Comparison of ENCODE assay signal across 9 cellular contexts in the genomic region with DNA sequence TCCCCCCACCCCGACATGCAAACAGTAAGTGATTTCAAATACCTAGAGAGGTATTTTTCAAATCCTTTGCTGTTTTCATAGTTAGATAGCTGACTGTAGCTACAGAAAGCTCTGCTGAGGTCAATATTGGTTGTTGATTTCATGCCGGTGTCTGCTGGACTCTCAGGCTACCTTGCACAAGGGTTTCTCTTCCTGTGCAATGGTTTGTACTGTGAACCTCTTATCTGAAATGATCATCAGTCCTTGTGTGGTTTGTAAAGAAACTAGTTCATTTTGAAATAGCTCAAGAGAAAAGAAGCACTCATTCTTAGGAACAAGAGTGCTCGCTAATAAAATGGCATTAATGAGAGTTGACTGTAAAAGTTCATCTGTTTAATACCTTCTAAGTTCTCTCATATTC. TPM values are rescaled to one million over a fixed set of nuclear protein-coding genes. Genes with fewer than 3 reads are reported as not detected.
DNase-seq lines count a peak whose midpoint lies in the region; ATAC-seq and TF ChIP-seq lines count a peak whose summit lies in the region.
"Had no signal": no experiment of that assay in that cellular context is flagged by ENCODE, and none has a peak within 500 bp of the region (broad histone marks: within the 10 kb centered on the region; RNA-seq: fewer than 3 reads in every experiment).

No MANE protein-coding gene starts in this region.

- CTCF ChIA-PET in PC-9 (lab: Charles Lee) = no interaction called here

- H3K4me1 Mint-ChIP-seq in activated T-cell treated with anti-CD3 and anti-CD28 coated beads, Interleukin-2, amount 50 U/mL, for 4 hours (ENCODE audit: low read depth) = peaks cover 56% of the 10 kb centered on the region
- H3K4me1 Mint-ChIP-seq in stimulated activated naive CD8-positive, alpha-beta T cell treated with anti-CD3 and anti-CD28 coated beads, Interleukin-15, amount 100 ng/mL, for 72 hours = peaks cover 57% of the 10 kb centered on the region

- 27 to 52% (median 44%) methylated on average over 3 of the region's 3 CpGs for WGBS in stomach, 5 donors

- peak overlapping the region in 1 of 2 donors; percentile 76 for H3K27ac Mint-ChIP-seq in stimulated activated naive CD8-positive, alpha-beta T cell treated with anti-CD3 and anti-CD28 coated beads, Interleukin-15, amount 100 ng/mL, for 72 hours

- H3K27me3 Mint-ChIP-seq in activated T-cell treated with anti-CD3 and anti-CD28 coated beads, Interleukin-2, amount 50 U/mL, for 4 hours (ENCODE audit: low read depth) = no peaks in the 10 kb centered on the region
- H3K27me3 Mint-ChIP-seq in stimulated activated naive CD8-positive, alpha-beta T cell treated with anti-CD3 and anti-CD28 coated beads, Interleukin-15, amount 100 ng/mL, for 72 hours = no peaks in the 10 kb centered on the region

- H3K36me3 Mint-ChIP-seq in activated T-cell treated with anti-CD3 and anti-CD28 coated beads, Interleukin-2, amount 50 U/mL, for 4 hours (ENCODE audit: insufficient read depth) = no peaks in the 10 kb centered on the region

- no peak for TF ChIP-seq POLR2A in stomach (IDR thresholded peaks at IDR 0.05)

- ATAC-seq in activated T-cell treated with anti-CD3 and anti-CD28 coated beads, Interleukin-2, amount 50 U/mL, for 4 hours = no peak
- no peak for ATAC-seq in stimulated activated naive CD8-positive, alpha-beta T cell treated with anti-CD3 and anti-CD28 coated beads, Interleukin-15, amount 100 ng/mL, for 72 hours
- ATAC-seq in HG03045 (IDR thresholded peaks at IDR 0.05; ENCODE audit: unreplicated experiment) = no peak

- no peak for TF ChIP-seq EP300 in stomach (IDR thresholded peaks at IDR 0.05)

- peak overlapping the region; percentile 84 for H3K4me3 Mint-ChIP-seq in activated T-cell treated with anti-CD3 and anti-CD28 coated beads, Interleukin-2, amount 50 U/mL, for 4 hours
- peak overlapping the region; percentile 48 to 83 for H3K4me3 Mint-ChIP-seq in stimulated activated naive CD8-positive, alpha-beta T cell treated with anti-CD3 and anti-CD28 coated beads, Interleukin-15, amount 100 ng/mL, for 72 hours

- POLR2A ChIA-PET in PC-9 (lab: Charles Lee; ENCODE audit: unreplicated experiment) = interaction anchor here (0.6 kb wide), 2 partner anchors 620 to 631 kb away, joined by 6 to 8 read pairs; no protein-coding TSS in a partner anchor

- no peak for DNase-seq in activated T-cell treated with anti-CD3 and anti-CD28 coated beads, Interleukin-2, amount 50 U/mL, for 4 hours
- DNase-seq in activated T-cell treated with anti-CD3 and anti-CD28 coated beads for 4 hours (no peak), PC-9 (peak in 1 of 2 experiments; percentile 71), BE2C (no peak), stomach (no peak)
- DNase-seq in stimulated activated naive CD8-positive, alpha-beta T cell treated with anti-CD3 and anti-CD28 coated beads, Interleukin-15, amount 100 ng/mL, for 72 hours = no peak
- DNase-seq: HCEC 1CT had no signal

- H3K36me3 ChIP-seq in PC-9 (ENCODE audit: low read depth) = no peaks in the 10 kb centered on the region
- no peaks in the 10 kb centered on the region for H3K36me3 ChIP-seq in duodenal mucosa (ENCODE audit: control insufficient read depth in 1 of 2, insufficient read depth in 2 of 2, low read length in 2 of 2)
- no peaks in the 10 kb centered on the region for H3K36me3 ChIP-seq in BE2C
- H3K36me3 ChIP-seq in stomach = no peaks in the 10 kb centered on the region

- H3K27me3 ChIP-seq in PC-9 (ENCODE audit: insufficient read depth, low read depth) = no peaks in the 10 kb centered on the region
- no peaks in the 10 kb centered on the region for H3K27me3 ChIP-seq in duodenal mucosa (ENCODE audit: control insufficient read depth in 1 of 2, insufficient read depth in 2 of 2, low read length in 2 of 2)
- H3K27me3 ChIP-seq in BE2C = 0 out of 2 replicates have a peak, but pooled peaks cover 3% of the 10 kb centered on the region
- peaks cover 0 to 5% (median 0%) of the 10 kb centered on the region in 3 donors for H3K27me3 ChIP-seq in stomach

- peaks cover 55% of the 10 kb centered on the region for H3K79me2 ChIP-seq in PC-9 (ENCODE audit: low read depth)

- no peak overlapping the region for H2AFZ ChIP-seq in PC-9

- H3K9me3 ChIP-seq in PC-9 (ENCODE audit: insufficient read depth, low read depth) (no peaks in the 10 kb centered on the region), duodenal mucosa (ENCODE audit: control insufficient read depth in 1 of 2, low read length in 2 of 2) (no peaks in the 10 kb centered on the region), BE2C (no peaks in the 10 kb centered on the region), stomach (no peaks in the 10 kb centered on the region)

- no peaks in the 10 kb centered on the region for H3K9me3 Mint-ChIP-seq in activated T-cell treated with anti-CD3 and anti-CD28 coated beads, Interleukin-2, amount 50 U/mL, for 4 hours
- H3K9me3 Mint-ChIP-seq in stimulated activated naive CD8-positive, alpha-beta T cell treated with anti-CD3 and anti-CD28 coated beads, Interleukin-15, amount 100 ng/mL, for 72 hours = no peaks in the 10 kb centered on the region

- H3K4me2 ChIP-seq in PC-9 = peak overlapping the region; percentile 90

- no peak for TF ChIP-seq CTCF in PC-9 (conservative IDR thresholded peaks at IDR 0.05)
- TF ChIP-seq CTCF in BE2C (IDR thresholded peaks at IDR 0.05; ENCODE audit: low read depth, low read length) = no peak
- no peak for TF ChIP-seq CTCF in stomach (IDR thresholded peaks at IDR 0.05)

- intact Hi-C loops in PC-9 (cut with micrococcal nuclease; ENCODE audit: unreplicated experiment) = no loop called here
- intact Hi-C loops in stomach (cut with DNase I; ENCODE audit: low total_unique reads) = no loop called here

- no TSS peak for BruUV-seq in PC-9 (replicated peaks; lab: Mats Ljungman, UMichigan)

- H3K27ac ChIP-seq in PC-9 (0 out of 2 replicates have a peak overlapping the region, but pooled peaks have one; percentile 7), duodenal mucosa (ENCODE audit: low read depth, low read length) (no peak overlapping the region), stomach (peak overlapping the region in 2 of 5 donors; percentile 5 to 12)

- H3K4me3 ChIP-seq in PC-9 = no peak overlapping the region
- H3K4me3 ChIP-seq in duodenal mucosa (ENCODE audit: low read depth in 1 of 2, low read length in 2 of 2) = peak overlapping the region; percentile 36 to 59
- H3K4me3 ChIP-seq in BE2C (ENCODE audit: low read depth, low read length) = no peak overlapping the region
- H3K4me3 ChIP-seq in stomach = no peak overlapping the region

- H3F3A ChIP-seq in PC-9 (ENCODE audit: insufficient read depth, low read depth) = peaks cover 19% of the 10 kb centered on the region

- H4K20me1 ChIP-seq in PC-9 (ENCODE audit: insufficient read depth) = no peaks in the 10 kb centered on the region

- peak overlapping the region in 1 of 2 donors; percentile 51 for H3K9ac ChIP-seq in duodenal mucosa (ENCODE audit: low read depth in 1 of 2, low read length in 2 of 2)

- H3K4me1 ChIP-seq in PC-9 (replicated peaks; ENCODE audit: insufficient read depth) (peaks cover 67% of the 10 kb centered on the region), duodenal mucosa (ENCODE audit: control insufficient read depth in 1 of 2, insufficient read depth in 2 of 2, low read length in 2 of 2) (peaks cover 24 to 39% of the 10 kb centered on the region in 2 donors), BE2C (no peaks in the 10 kb centered on the region), stomach (peaks cover 0 to 62% (median 29%) of the 10 kb centered on the region in 4 donors)

- no peaks in the 10 kb centered on the region for H3K9me2 ChIP-seq in PC-9 (ENCODE audit: insufficient read depth)

RNA-seq across cellular contexts. Expression of gene MTM1, which starts 2.1 kb away (rescaled TPM):
- 10 to 100 TPM; 14.9 to 17.2 (median 15.4) TPM for total RNA-seq in activated T-cell treated with anti-CD3 and anti-CD28 coated beads, Interleukin-2, amount 50 U/mL, for 4 hours
- total RNA-seq in PC-9 (2021) = 17.4 and 22.9 TPM in 2 replicates
- 0.62 TPM for polyA plus RNA-seq in BE2C (2012; ENCODE audit: insufficient read depth, insufficient read length, low read depth)
- total RNA-seq in stomach = 10 to 100 TPM in 3 of 5 donors, 1 to 10 TPM in 2; 5.8 to 28.0 (median 20.5) TPM
- 1 to 10 TPM; 3.5 to 5.8 (median 4.7) TPM for polyA plus RNA-seq in stomach

Comparison
In these comparisons a context has a peak if more than half of its experiments do, and no peak if none do; other contexts are left out.
1. H3K4me3 ChIP-seq: peak in duodenal mucosa (2 of 2); none in PC-9 (single experiment), BE2C (single experiment) and stomach (0 of 4).